In genomic region chr13:113955691-113956090, GRCh38 we compare ENCODE assay signal across 26 cellular contexts. TPM values are rescaled to one million over a fixed set of nuclear protein-coding genes. Genes with fewer than 3 reads are reported as not detected.
A peak's percentile ranks its signal among the peaks of the same experiment; 100 is the strongest.
DNase-seq lines count a peak whose midpoint lies in the region; ATAC-seq and TF ChIP-seq lines count a peak whose summit lies in the region.
"Had no signal": no experiment of that assay in that cellular context is flagged by ENCODE, and none has a peak within 500 bp of the region (broad histone marks: within the 10 kb centered on the region; RNA-seq: fewer than 3 reads in every experiment).

No MANE protein-coding gene starts in this region.

- no peak overlapping the region for H2BK120ac ChIP-seq in IMR-90 (ENCODE audit: low read depth, low read length)
- H2BK120ac ChIP-seq in H9 (ENCODE audit: low read depth, low read length, poor library complexity, severe bottlenecking) = no peak overlapping the region

- H2BK20ac ChIP-seq in IMR-90 (ENCODE audit: low read depth, low read length) = no peak overlapping the region
- no peak overlapping the region for H2BK20ac ChIP-seq in H9 (ENCODE audit: low read depth, low read length, poor library complexity, severe bottlenecking)

- TSS peak; percentile 20 for BruUV-seq in IMR-90 (replicated peaks; lab: Mats Ljungman, UMichigan)

- peaks cover 3% of the 10 kb centered on the region; the same call in 1 of the 2 replicates for H3K4me1 ChIP-seq in IMR-90 (ENCODE audit: control insufficient read depth, insufficient read depth, low read length)
- H3K4me1 ChIP-seq in naive thymus-derived CD4-positive, alpha-beta T cell (ENCODE audit: control insufficient read depth in 2 of 2, insufficient read depth in 2 of 2, low read length in 2 of 2) = no peaks in the 10 kb centered on the region
- H3K4me1 ChIP-seq in H9 (ENCODE audit: insufficient read depth, low read length) = no peaks in the 10 kb centered on the region

- in situ Hi-C loops in IMR-90 (cut with MboI; ENCODE audit: low sequenced_read_pairs) = no loop called here

- peak overlapping the region; percentile 27 for H3K4me3 Mint-ChIP-seq in central memory CD8-positive, alpha-beta T cell
- peak overlapping the region in 1 of 10 donors; percentile 3 for H3K4me3 Mint-ChIP-seq in naive thymus-derived CD4-positive, alpha-beta T cell
- no peak overlapping the region; a peak in 1 of 5 replicates for H3K4me3 Mint-ChIP-seq in H9
- H3K4me3 Mint-ChIP-seq: CD8-positive, alpha-beta T cell; IgD-negative memory B cell had no signal

- H3K4ac ChIP-seq in IMR-90 (ENCODE audit: low read depth, low read length) = no peak overlapping the region
- H3K4ac ChIP-seq in H9 (ENCODE audit: low read depth, low read length) = no peak overlapping the region

- no peak overlapping the region for H4K5ac ChIP-seq in IMR-90 (ENCODE audit: low read depth, low read length)
- no peak overlapping the region for H4K5ac ChIP-seq in H9 (ENCODE audit: insufficient read length, low read depth, low read length)

- no peak overlapping the region for H3K9ac ChIP-seq in IMR-90 (ENCODE audit: low read depth, low read length)
- H3K9ac ChIP-seq in H9 (ENCODE audit: extremely low read depth, insufficient read length, low read length) = no peak overlapping the region
- H3K9ac ChIP-seq: KMS-11 had no signal

- H4K20me1 ChIP-seq in IMR-90 (ENCODE audit: insufficient read depth, low read length) (peaks cover 8% of the 10 kb centered on the region), H9 (ENCODE audit: control insufficient read depth, insufficient read depth, insufficient read length) (no peaks in the 10 kb centered on the region)

- POLR2A ChIA-PET in IMR-90 (lab: Charles Lee; ENCODE audit: unreplicated experiment) = no interaction called here
- POLR2A ChIA-PET in naive thymus-derived CD4-positive, alpha-beta T cell (lab: Charles Lee) = no interaction called here

- no peaks in the 10 kb centered on the region for H3K9me1 ChIP-seq in IMR-90 (ENCODE audit: insufficient read depth, low read length)

- peak; percentile 8 for DNase-seq in left cardiac atrium
- no peak for DNase-seq in cardiac septum (ENCODE audit: low spot score)
- no peak for DNase-seq in IMR-90
- no peak for DNase-seq in central memory CD8-positive, alpha-beta T cell (ENCODE audit: low spot score in 2 of 2)
- no peak for DNase-seq in naive thymus-derived CD4-positive, alpha-beta T cell
- no peak for DNase-seq in H9
- DNase-seq in DMS 273 (lab: John Stamatoyannopoulos, UW; ENCODE audit: unreplicated experiment) = no peak
- DNase-seq: C1 segment of cervical spinal cord; CD8-positive, alpha-beta T cell; DMS79 treated with DMSO at 0.1 percent for 48 hours; MM.1S; NCI-H1048; NCI-H1417; NCI-H1694; NCI-H2029 treated with DMSO at 0.1 percent for 48 hours; NCI-H2227 treated with DMSO at 0.1 percent for 48 hours; NCI-H526 treated with DMSO at 0.1 percent for 48 hours; PC-9; SHP77 had no signal

- H3K36me3 Mint-ChIP-seq in central memory CD8-positive, alpha-beta T cell (ENCODE audit: insufficient read depth) = peaks cover 42% of the 10 kb centered on the region
- peaks cover 13 to 47% (median 40%) of the 10 kb centered on the region in 5 donors for H3K36me3 Mint-ChIP-seq in naive thymus-derived CD4-positive, alpha-beta T cell
- H3K36me3 Mint-ChIP-seq in H9 (ENCODE audit: insufficient read depth in 1 of 3, low read depth in 3 of 3) = peaks cover 18 to 39% (median 20%) of the 10 kb centered on the region in 3 experiments

- H2BK15ac ChIP-seq in IMR-90 (ENCODE audit: low read depth, low read length) (no peak overlapping the region), H9 (ENCODE audit: low read depth, low read length) (no peak overlapping the region)

- TF ChIP-seq RAD21 in IMR-90 (IDR thresholded peaks at IDR 0.05; ENCODE audit: low read length) = no peak

- no peak for ATAC-seq in left cardiac atrium
- ATAC-seq in IMR-90 (ENCODE audit: low read depth) = no peak
- ATAC-seq in central memory CD8-positive, alpha-beta T cell (replicated peaks; ENCODE audit: extremely low read depth, poor library complexity, severe bottlenecking) = no peak
- no peak for ATAC-seq in naive thymus-derived CD4-positive, alpha-beta T cell
- ATAC-seq in GM18505 (IDR thresholded peaks at IDR 0.05; ENCODE audit: unreplicated experiment) = no peak
- ATAC-seq: CD8-positive, alpha-beta T cell; HCT116 had no signal

- peaks cover 0 to 19% of the 10 kb centered on the region in 2 experiments; a peak in 2 of 4 replicates for H3K79me1 ChIP-seq in IMR-90 (ENCODE audit: low read depth in 1 of 2, low read length in 2 of 2)
- H3K79me1 ChIP-seq in H9 (ENCODE audit: insufficient read depth, low read depth, low read length, poor library complexity, severe bottlenecking) = no peaks in the 10 kb centered on the region

- TF ChIP-seq CTCF in IMR-90 (conservative IDR thresholded peaks at IDR 0.05; ENCODE audit: low read depth, low read length) = no peak
- no peak for TF ChIP-seq CTCF in H9 (conservative IDR thresholded peaks at IDR 0.05)

- H2BK5ac ChIP-seq in IMR-90 (ENCODE audit: low read depth, low read length, poor library complexity, severe bottlenecking) = no peak overlapping the region
- H2BK5ac ChIP-seq in H9 (ENCODE audit: insufficient read length, low read length) = no peak overlapping the region

- no peak overlapping the region for H3T11ph ChIP-seq in H9 (ENCODE audit: low read length)

- no peak overlapping the region for H2AK5ac ChIP-seq in IMR-90 (ENCODE audit: low read depth, low read length)
- no peak overlapping the region for H2AK5ac ChIP-seq in H9 (ENCODE audit: insufficient read length, low read length)

- H3K14ac ChIP-seq in IMR-90 (replicated peaks; ENCODE audit: low read depth, low read length) (no peak overlapping the region), H9 (ENCODE audit: insufficient read depth, low read length) (no peak overlapping the region)

- H4K8ac ChIP-seq in IMR-90 (ENCODE audit: low read depth in 2 of 2, low read length in 2 of 2) (no peak overlapping the region), H9 (replicated peaks; ENCODE audit: insufficient read length, low read depth, low read length) (no peak overlapping the region)

- H3K4me3 ChIP-seq in IMR-90 (ENCODE audit: insufficient read depth, low read depth, low read length) = no peak overlapping the region
- no peak overlapping the region for H3K4me3 ChIP-seq in naive thymus-derived CD4-positive, alpha-beta T cell (ENCODE audit: low read length)
- H3K4me3 ChIP-seq: PC-9 had no signal

- intact Hi-C loops in left cardiac atrium (cut with DNase I) = no loop called here
- intact Hi-C loops in cardiac septum (cut with DNase I) = no loop called here
- intact Hi-C loops in IMR-90 (cut with micrococcal nuclease) = no loop called here
- intact Hi-C loops in naive thymus-derived CD4-positive, alpha-beta T cell (cut with micrococcal nuclease) = no loop called here

- H3K9me3 Mint-ChIP-seq in central memory CD8-positive, alpha-beta T cell = peaks cover 7% of the 10 kb centered on the region
- H3K9me3 Mint-ChIP-seq in naive thymus-derived CD4-positive, alpha-beta T cell = peaks cover 0 to 21% (median 4%) of the 10 kb centered on the region in 11 donors
- H3K9me3 Mint-ChIP-seq in H9 = peaks cover 55 to 57% of the 10 kb centered on the region in 2 experiments
- H3K9me3 Mint-ChIP-seq: CD8-positive, alpha-beta T cell had no signal

- no peak overlapping the region for H3K23ac ChIP-seq in IMR-90 (ENCODE audit: low read depth, low read length)
- H3K23ac ChIP-seq in H9 (ENCODE audit: insufficient read length, low read depth, low read length) = no peak overlapping the region

- H3K27ac Mint-ChIP-seq in central memory CD8-positive, alpha-beta T cell (ENCODE audit: low read depth) = peak overlapping the region; percentile 88
- peak overlapping the region in 6 of 9 donors; percentile 11 to 81 (median 65) for H3K27ac Mint-ChIP-seq in naive thymus-derived CD4-positive, alpha-beta T cell
- H3K27ac Mint-ChIP-seq in H9 = no peak overlapping the region
- H3K27ac Mint-ChIP-seq: CD8-positive, alpha-beta T cell; IgD-negative memory B cell had no signal

- H3K4me1 Mint-ChIP-seq in central memory CD8-positive, alpha-beta T cell = peaks cover 19% of the 10 kb centered on the region
- H3K4me1 Mint-ChIP-seq in naive thymus-derived CD4-positive, alpha-beta T cell = peaks cover 2 to 11% (median 8%) of the 10 kb centered on the region in 7 donors
- H3K4me1 Mint-ChIP-seq in H9 = peaks cover 0 to 5% of the 10 kb centered on the region in 2 experiments; a peak in 2 of 4 replicates

- H3K27me3 ChIP-seq in IMR-90 (ENCODE audit: control insufficient read depth, insufficient read depth, low read length) (no peaks in the 10 kb centered on the region), H9 (ENCODE audit: insufficient read depth, low read length) (no peaks in the 10 kb centered on the region)
- H3K27me3 ChIP-seq in naive thymus-derived CD4-positive, alpha-beta T cell (ENCODE audit: control insufficient read depth in 2 of 2, insufficient read depth in 2 of 2, low read length in 2 of 2) = no peaks in the 10 kb centered on the region

- CTCF ChIA-PET in IMR-90 (lab: Yijun Ruan, JAX) = no interaction called here
- CTCF ChIA-PET in naive thymus-derived CD4-positive, alpha-beta T cell (lab: Charles Lee) = no interaction called here

- H3K56ac ChIP-seq in IMR-90 (ENCODE audit: extremely low read depth, insufficient read depth, low read length) (no peak overlapping the region), H9 (ENCODE audit: insufficient read length, low read depth, low read length) (no peak overlapping the region)

- no peak overlapping the region for H4K91ac ChIP-seq in IMR-90 (ENCODE audit: insufficient read depth, low read depth, low read length)
- no peak overlapping the region for H4K91ac ChIP-seq in H9 (ENCODE audit: insufficient read length, low read depth, low read length)

- no peaks in the 10 kb centered on the region for H3K79me2 ChIP-seq in H9 (ENCODE audit: insufficient read depth, low read length)

- 94% methylated on average over 25 of the region's 27 CpGs; no CpG with 5 or more reads in 1 of the 2 experiments for WGBS in IMR-90 (ENCODE audit: extremely low coverage in 2 of 2, insufficient read length in 1 of 2), 2 experiments
- no CpG with 5 or more reads among the region's 27 CpGs for WGBS in H9 (ENCODE audit: extremely low coverage, insufficient read length, low lambda C conversion rate)

- no peak overlapping the region for H2BK12ac ChIP-seq in H9 (ENCODE audit: insufficient read length, low read depth, low read length)

- no peaks in the 10 kb centered on the region for H3K27me3 Mint-ChIP-seq in central memory CD8-positive, alpha-beta T cell
- H3K27me3 Mint-ChIP-seq in naive thymus-derived CD4-positive, alpha-beta T cell = no peaks in the 10 kb centered on the region
- H3K27me3 Mint-ChIP-seq in H9 (ENCODE audit: low read depth) = peaks cover 21% of the 10 kb centered on the region
- H3K27me3 Mint-ChIP-seq: IgD-negative memory B cell had no signal

- dilution Hi-C loops in IMR-90 (cut with HindIII; ENCODE audit: low sequenced_read_pairs, unreplicated experiment) = no loop called here

- no peak overlapping the region for H2AFZ ChIP-seq in IMR-90 (replicated peaks; ENCODE audit: low read length, poor library complexity)
- no peak overlapping the region for H2AFZ ChIP-seq in H9 (ENCODE audit: low read length)
- H2AFZ ChIP-seq: PC-9 had no signal

- no peak overlapping the region for H3K4me2 ChIP-seq in IMR-90 (ENCODE audit: low read depth, low read length)
- H3K4me2 ChIP-seq in H9 (ENCODE audit: insufficient read depth, insufficient read length, low read length) = no peak overlapping the region
- H3K4me2 ChIP-seq: KMS-11, PC-9 had no signal

- no peak overlapping the region for H3K18ac ChIP-seq in IMR-90 (ENCODE audit: low read depth, low read length)
- no peak overlapping the region for H3K18ac ChIP-seq in H9 (ENCODE audit: insufficient read length, low read depth, low read length)

- H3K9me3 ChIP-seq in IMR-90 (ENCODE audit: control insufficient read depth, insufficient read depth, low read length) = peaks cover 20% of the 10 kb centered on the region
- H3K9me3 ChIP-seq in naive thymus-derived CD4-positive, alpha-beta T cell (ENCODE audit: control insufficient read depth in 2 of 3, low read length in 3 of 3) = peaks cover 0 to 7% (median 0%) of the 10 kb centered on the region in 3 experiments
- H3K9me3 ChIP-seq in H9 (ENCODE audit: control insufficient read depth, low read depth, low read length) = peaks cover 13% of the 10 kb centered on the region

- no peaks in the 10 kb centered on the region for H3K23me2 ChIP-seq in H9 (ENCODE audit: insufficient read length, low read depth, low read length, poor library complexity, severe bottlenecking)

- TF ChIP-seq POLR2A in IMR-90 (IDR thresholded peaks at IDR 0.05; ENCODE audit: low read depth, low read length) = no peak
- TF ChIP-seq POLR2A in GM18505 (IDR thresholded peaks at IDR 0.05; ENCODE audit: borderline replicate concordance, extremely low read depth, insufficient read depth, insufficient read length) = no peak

- H3K27ac ChIP-seq in IMR-90 (ENCODE audit: insufficient read depth, low read length) (no peak overlapping the region), H9 (ENCODE audit: insufficient read length, low read depth, low read length) (no peak overlapping the region)
- no peak overlapping the region for H3K27ac ChIP-seq in naive thymus-derived CD4-positive, alpha-beta T cell (ENCODE audit: low read depth, low read length)
- H3K27ac ChIP-seq: KMS-11, PC-9 had no signal

- H2AK9ac ChIP-seq in IMR-90 (replicated peaks; ENCODE audit: low read depth, low read length, poor library complexity) = no peak overlapping the region

- peaks cover 33% of the 10 kb centered on the region for H3K36me3 ChIP-seq in IMR-90 (ENCODE audit: control insufficient read depth, insufficient read depth, low read length)
- peaks cover 0 to 42% (median 16%) of the 10 kb centered on the region in 3 experiments for H3K36me3 ChIP-seq in naive thymus-derived CD4-positive, alpha-beta T cell (ENCODE audit: control insufficient read depth in 2 of 3, insufficient read depth in 3 of 3, low read length in 3 of 3)

RNA-seq across cellular contexts. Expression of gene C13orf46, which starts 18.2 kb away (rescaled TPM):
- total RNA-seq in left cardiac atrium (1 to 10 TPM in 1 of 2 donors, under 1 TPM in 1; 0.65 to 1.4 TPM), cardiac septum (0.40 TPM), IMR-90 (2012; rRNA removed) (under 0.01 TPM in 2 replicates), H9 (2021) (0.15 and 0.55 TPM in 2 replicates)
- 2.1 and 2.5 TPM in 2 replicates for polyA plus RNA-seq in IMR-90 (2012; rRNA removed)
- polyA plus RNA-seq in IMR-90 (2012; cell fraction: cytosol; rRNA removed) = 1.7 and 1.8 TPM in 2 replicates
- polyA plus RNA-seq in IMR-90 (2012; cell fraction: nucleus; rRNA removed; ENCODE audit: low replicate concordance) = 8.9 and 10.0 TPM in 2 replicates
- 10 to 100 TPM in 4 of 5 experiments, 1 to 10 TPM in 1; 8.0 to 27.0 (median 19.1) TPM for total RNA-seq in naive thymus-derived CD4-positive, alpha-beta T cell
- polyA plus RNA-seq in naive thymus-derived CD4-positive, alpha-beta T cell = 1 to 10 TPM; 1.3 to 1.4 TPM
- total RNA-seq: NCI-H460, RPMI7951, SK-MEL-5 had no signal

Comparison
In these comparisons a context has a peak if more than half of its experiments do, and no peak if none do; other contexts are left out.
1. H3K27ac Mint-ChIP-seq: peak in central memory CD8-positive, alpha-beta T cell (single experiment) and naive thymus-derived CD4-positive, alpha-beta T cell (6 of 9); none in H9 (0 of 3).